1 cellular context compared by ENCODE assay signal in the genomic region with DNA sequence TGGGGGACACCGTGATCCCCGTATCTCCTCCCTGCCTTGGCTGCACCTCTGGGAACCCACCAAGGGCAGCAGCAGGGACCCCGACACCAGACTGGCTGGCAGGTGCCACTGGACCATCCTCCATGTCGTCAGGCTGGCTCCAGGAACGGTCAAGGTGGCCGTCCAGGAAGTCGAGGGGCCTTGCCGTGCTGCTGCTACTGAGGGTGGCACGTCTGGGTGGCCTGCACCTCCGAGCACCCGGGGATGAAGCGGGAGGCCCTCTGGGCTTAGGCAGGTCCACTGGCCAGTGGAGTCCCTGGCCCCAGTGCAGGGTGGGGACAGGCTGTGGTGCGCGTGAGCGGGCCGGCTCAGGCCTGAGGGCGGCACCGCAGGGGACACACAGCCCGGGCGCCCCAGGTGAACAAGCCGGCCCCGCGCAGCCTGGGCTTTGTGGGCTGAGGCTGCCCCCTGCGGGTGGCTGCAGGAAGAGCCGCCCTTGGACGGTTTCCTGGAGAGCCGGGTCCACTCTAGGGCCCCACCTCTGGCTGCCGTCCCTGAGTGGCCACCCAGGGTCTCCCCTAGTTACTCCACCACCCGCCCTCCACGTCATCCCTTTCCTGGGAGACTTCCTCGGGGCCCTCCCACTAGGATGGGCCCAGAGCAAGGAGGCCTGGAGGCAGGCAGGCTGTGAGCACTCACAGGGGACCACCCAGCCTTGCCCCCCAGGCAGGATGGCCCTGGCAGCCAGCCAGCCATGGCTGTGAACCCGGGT.
TF ChIP-seq lines count a peak whose summit lies in the region.

No MANE protein-coding gene starts in this region.

TF ChIP-seq in HepG2, 621 proteins besides CTCF, POLR2A, EP300 and RAD21 (continued from another document and continues in another):
- TF ChIP-seq, protein P1, sequence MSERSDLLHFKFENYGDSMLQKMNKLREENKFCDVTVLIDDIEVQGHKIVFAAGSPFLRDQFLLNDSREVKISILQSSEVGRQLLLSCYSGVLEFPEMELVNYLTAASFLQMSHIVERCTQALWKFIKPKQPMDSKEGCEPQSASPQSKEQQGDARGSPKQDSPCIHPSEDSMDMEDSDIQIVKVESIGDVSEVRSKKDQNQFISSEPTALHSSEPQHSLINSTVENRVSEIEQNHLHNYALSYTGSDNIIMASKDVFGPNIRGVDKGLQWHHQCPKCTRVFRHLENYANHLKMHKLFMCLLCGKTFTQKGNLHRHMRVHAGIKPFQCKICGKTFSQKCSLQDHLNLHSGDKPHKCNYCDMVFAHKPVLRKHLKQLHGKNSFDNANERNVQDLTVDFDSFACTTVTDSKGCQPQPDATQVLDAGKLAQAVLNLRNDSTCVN (CRISPR knock-in tag; IDR thresholded peaks at IDR 0.05; ENCODE audit: borderline replicate concordance), result no peak
- no peak for TF ChIP-seq TCF7 (IDR thresholded peaks at IDR 0.05; ENCODE audit: low read depth)
- TF ChIP-seq RFX3 (CRISPR knock-in tag; IDR thresholded peaks at IDR 0.05), result no peak
- no peak for TF ChIP-seq ZC3H13 (CRISPR knock-in tag; IDR thresholded peaks at IDR 0.05)
- no peak for TF ChIP-seq CREM (IDR thresholded peaks at IDR 0.05)
- TF ChIP-seq CREM (CRISPR knock-in tag; IDR thresholded peaks at IDR 0.05), result no peak
- TF ChIP-seq, protein P2, sequence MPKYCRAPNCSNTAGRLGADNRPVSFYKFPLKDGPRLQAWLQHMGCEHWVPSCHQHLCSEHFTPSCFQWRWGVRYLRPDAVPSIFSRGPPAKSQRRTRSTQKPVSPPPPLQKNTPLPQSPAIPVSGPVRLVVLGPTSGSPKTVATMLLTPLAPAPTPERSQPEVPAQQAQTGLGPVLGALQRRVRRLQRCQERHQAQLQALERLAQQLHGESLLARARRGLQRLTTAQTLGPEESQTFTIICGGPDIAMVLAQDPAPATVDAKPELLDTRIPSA (CRISPR knock-in tag; IDR thresholded peaks at IDR 0.05; ENCODE audit: borderline replicate concordance), result no peak
- TF ChIP-seq ZNF574 (CRISPR knock-in tag; IDR thresholded peaks at IDR 0.05), result peak; percentile 57; the same call in 1 of the 2 replicates
- no peak for TF ChIP-seq ZSCAN22 (CRISPR knock-in tag; IDR thresholded peaks at IDR 0.05)
- TF ChIP-seq SETDB1 (CRISPR knock-in tag; IDR thresholded peaks at IDR 0.05; ENCODE audit: borderline replicate concordance), result no peak
- peak; percentile 92 for TF ChIP-seq ZBTB38 (CRISPR knock-in tag; IDR thresholded peaks at IDR 0.05)
- TF ChIP-seq, protein P3, sequence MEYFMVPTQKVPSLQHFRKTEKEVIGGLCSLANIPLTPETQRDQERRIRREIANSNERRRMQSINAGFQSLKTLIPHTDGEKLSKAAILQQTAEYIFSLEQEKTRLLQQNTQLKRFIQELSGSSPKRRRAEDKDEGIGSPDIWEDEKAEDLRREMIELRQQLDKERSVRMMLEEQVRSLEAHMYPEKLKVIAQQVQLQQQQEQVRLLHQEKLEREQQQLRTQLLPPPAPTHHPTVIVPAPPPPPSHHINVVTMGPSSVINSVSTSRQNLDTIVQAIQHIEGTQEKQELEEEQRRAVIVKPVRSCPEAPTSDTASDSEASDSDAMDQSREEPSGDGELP (IDR thresholded peaks at IDR 0.05; ENCODE audit: borderline replicate concordance, low read depth), result peak; percentile 69; the same call in 1 of the 2 replicates
- TF ChIP-seq TGIF2 (CRISPR knock-in tag; IDR thresholded peaks at IDR 0.05), result no peak
- no peak for TF ChIP-seq ZNF143 (CRISPR knock-in tag; IDR thresholded peaks at IDR 0.05)
- no peak for TF ChIP-seq ZNF367 (CRISPR knock-in tag; IDR thresholded peaks at IDR 0.05; ENCODE audit: borderline replicate concordance)
- peak; percentile 78; the same call in 1 of the 2 replicates for TF ChIP-seq ZNF800 (CRISPR knock-in tag; IDR thresholded peaks at IDR 0.05)
- no peak for TF ChIP-seq RNF2 (conservative IDR thresholded peaks at IDR 0.05; ENCODE audit: low read depth)
- no peak for TF ChIP-seq KLF9 (CRISPR knock-in tag; IDR thresholded peaks at IDR 0.05; ENCODE audit: low read depth)
- TF ChIP-seq ZNF878 (CRISPR knock-in tag; IDR thresholded peaks at IDR 0.05), result no peak
- no peak for TF ChIP-seq USF2 (IDR thresholded peaks at IDR 0.05; ENCODE audit: low read depth, low read length)
- no peak for TF ChIP-seq USF2 (CRISPR knock-in tag; IDR thresholded peaks at IDR 0.05; ENCODE audit: borderline replicate concordance)
- no peak for TF ChIP-seq ZNF30 (CRISPR knock-in tag; IDR thresholded peaks at IDR 0.05)
- TF ChIP-seq, protein P4, sequence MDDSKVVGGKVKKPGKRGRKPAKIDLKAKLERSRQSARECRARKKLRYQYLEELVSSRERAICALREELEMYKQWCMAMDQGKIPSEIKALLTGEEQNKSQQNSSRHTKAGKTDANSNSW (CRISPR knock-in tag; IDR thresholded peaks at IDR 0.05; ENCODE audit: borderline replicate concordance), result no peak
- TF ChIP-seq NFE2L1 (CRISPR knock-in tag; IDR thresholded peaks at IDR 0.05; ENCODE audit: borderline replicate concordance), result no peak
- TF ChIP-seq SIN3A (IDR thresholded peaks at IDR 0.05; ENCODE audit: borderline replicate concordance, low read depth, low read length), result no peak
- no peak for TF ChIP-seq ZNF224 (CRISPR knock-in tag; IDR thresholded peaks at IDR 0.05)
- no peak for TF ChIP-seq JDP2 (CRISPR knock-in tag; IDR thresholded peaks at IDR 0.05; ENCODE audit: borderline replicate concordance)
- no peak for TF ChIP-seq NCOA5 (CRISPR knock-in tag; IDR thresholded peaks at IDR 0.05)
- no peak for TF ChIP-seq ZNF644 (CRISPR knock-in tag; IDR thresholded peaks at IDR 0.05; ENCODE audit: low read depth)
- TF ChIP-seq, protein P5, sequence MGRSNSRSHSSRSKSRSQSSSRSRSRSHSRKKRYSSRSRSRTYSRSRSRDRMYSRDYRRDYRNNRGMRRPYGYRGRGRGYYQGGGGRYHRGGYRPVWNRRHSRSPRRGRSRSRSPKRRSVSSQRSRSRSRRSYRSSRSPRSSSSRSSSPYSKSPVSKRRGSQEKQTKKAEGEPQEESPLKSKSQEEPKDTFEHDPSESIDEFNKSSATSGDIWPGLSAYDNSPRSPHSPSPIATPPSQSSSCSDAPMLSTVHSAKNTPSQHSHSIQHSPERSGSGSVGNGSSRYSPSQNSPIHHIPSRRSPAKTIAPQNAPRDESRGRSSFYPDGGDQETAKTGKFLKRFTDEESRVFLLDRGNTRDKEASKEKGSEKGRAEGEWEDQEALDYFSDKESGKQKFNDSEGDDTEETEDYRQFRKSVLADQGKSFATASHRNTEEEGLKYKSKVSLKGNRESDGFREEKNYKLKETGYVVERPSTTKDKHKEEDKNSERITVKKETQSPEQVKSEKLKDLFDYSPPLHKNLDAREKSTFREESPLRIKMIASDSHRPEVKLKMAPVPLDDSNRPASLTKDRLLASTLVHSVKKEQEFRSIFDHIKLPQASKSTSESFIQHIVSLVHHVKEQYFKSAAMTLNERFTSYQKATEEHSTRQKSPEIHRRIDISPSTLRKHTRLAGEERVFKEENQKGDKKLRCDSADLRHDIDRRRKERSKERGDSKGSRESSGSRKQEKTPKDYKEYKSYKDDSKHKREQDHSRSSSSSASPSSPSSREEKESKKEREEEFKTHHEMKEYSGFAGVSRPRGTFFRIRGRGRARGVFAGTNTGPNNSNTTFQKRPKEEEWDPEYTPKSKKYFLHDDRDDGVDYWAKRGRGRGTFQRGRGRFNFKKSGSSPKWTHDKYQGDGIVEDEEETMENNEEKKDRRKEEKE (IDR thresholded peaks at IDR 0.05), result no peak
- no peak for TF ChIP-seq CC2D1A (CRISPR knock-in tag; IDR thresholded peaks at IDR 0.05)
- TF ChIP-seq, protein P6, sequence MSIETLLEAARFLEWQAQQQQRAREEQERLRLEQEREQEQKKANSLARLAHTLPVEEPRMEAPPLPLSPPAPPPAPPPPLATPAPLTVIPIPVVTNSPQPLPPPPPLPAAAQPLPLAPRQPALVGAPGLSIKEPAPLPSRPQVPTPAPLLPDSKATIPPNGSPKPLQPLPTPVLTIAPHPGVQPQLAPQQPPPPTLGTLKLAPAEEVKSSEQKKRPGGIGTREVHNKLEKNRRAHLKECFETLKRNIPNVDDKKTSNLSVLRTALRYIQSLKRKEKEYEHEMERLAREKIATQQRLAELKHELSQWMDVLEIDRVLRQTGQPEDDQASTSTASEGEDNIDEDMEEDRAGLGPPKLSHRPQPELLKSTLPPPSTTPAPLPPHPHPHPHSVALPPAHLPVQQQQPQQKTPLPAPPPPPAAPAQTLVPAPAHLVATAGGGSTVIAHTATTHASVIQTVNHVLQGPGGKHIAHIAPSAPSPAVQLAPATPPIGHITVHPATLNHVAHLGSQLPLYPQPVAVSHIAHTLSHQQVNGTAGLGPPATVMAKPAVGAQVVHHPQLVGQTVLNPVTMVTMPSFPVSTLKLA (IDR thresholded peaks at IDR 0.05), result no peak
- TF ChIP-seq PAWR (CRISPR knock-in tag; IDR thresholded peaks at IDR 0.05; ENCODE audit: borderline replicate concordance), result no peak
- TF ChIP-seq TP53 (CRISPR knock-in tag; conservative IDR thresholded peaks at IDR 0.05), result peak; percentile 76; the same call in 1 of the 2 replicates
- no peak for TF ChIP-seq RBM39 (IDR thresholded peaks at IDR 0.05; ENCODE audit: low read depth, low read length, poor library complexity, severe bottlenecking)
- TF ChIP-seq, protein P7, sequence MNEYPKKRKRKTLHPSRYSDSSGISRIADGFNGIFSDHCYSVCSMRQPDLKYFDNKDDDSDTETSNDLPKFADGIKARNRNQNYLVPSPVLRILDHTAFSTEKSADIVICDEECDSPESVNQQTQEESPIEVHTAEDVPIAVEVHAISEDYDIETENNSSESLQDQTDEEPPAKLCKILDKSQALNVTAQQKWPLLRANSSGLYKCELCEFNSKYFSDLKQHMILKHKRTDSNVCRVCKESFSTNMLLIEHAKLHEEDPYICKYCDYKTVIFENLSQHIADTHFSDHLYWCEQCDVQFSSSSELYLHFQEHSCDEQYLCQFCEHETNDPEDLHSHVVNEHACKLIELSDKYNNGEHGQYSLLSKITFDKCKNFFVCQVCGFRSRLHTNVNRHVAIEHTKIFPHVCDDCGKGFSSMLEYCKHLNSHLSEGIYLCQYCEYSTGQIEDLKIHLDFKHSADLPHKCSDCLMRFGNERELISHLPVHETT (CRISPR knock-in tag; conservative IDR thresholded peaks at IDR 0.05), result no peak
- TF ChIP-seq ZNF331 (CRISPR knock-in tag; IDR thresholded peaks at IDR 0.05), result peak; percentile 54; the same call in 1 of the 2 replicates
- no peak for TF ChIP-seq REL (CRISPR knock-in tag; conservative IDR thresholded peaks at IDR 0.05)
- TF ChIP-seq HNF4G (IDR thresholded peaks at IDR 0.05; ENCODE audit: borderline replicate concordance, low read depth, low read length), result 0 out of 2 replicates have a peak, but pooled peaks have one; percentile 19
- TF ChIP-seq HNF4G (CRISPR knock-in tag; IDR thresholded peaks at IDR 0.05; ENCODE audit: borderline replicate concordance, low read depth), result peak; percentile 59; the same call in 1 of the 2 replicates
- TF ChIP-seq ZNF513 (CRISPR knock-in tag; conservative IDR thresholded peaks at IDR 0.05), result no peak
- TF ChIP-seq ZNF614 (CRISPR knock-in tag; IDR thresholded peaks at IDR 0.05; ENCODE audit: borderline replicate concordance), result peak; percentile 49; the same call in 1 of the 2 replicates
- no peak for TF ChIP-seq KDM1A (CRISPR knock-in tag; IDR thresholded peaks at IDR 0.05)
